Comparison of ENCODE assay signal across 24 cellular contexts in genomic region chr4:167023359-167023925, GRCh38.
DNase-seq lines count a peak whose midpoint lies in the region; ATAC-seq, FAIRE-seq and TF ChIP-seq lines count a peak whose summit lies in the region.
"Had no signal": no experiment of that assay in that cellular context is flagged by ENCODE, and none has a peak within 500 bp of the region (broad histone marks: within the 10 kb centered on the region; RNA-seq: fewer than 3 reads in every experiment).

No MANE protein-coding gene starts in this region.

- no peak; a peak in 1 of 4 replicates for TF ChIP-seq EP300 in GM12878 (IDR thresholded peaks at IDR 0.05; ENCODE audit: borderline replicate concordance in 1 of 2, control insufficient read depth in 1 of 2, low read depth in 2 of 2, low read length in 2 of 2)

- CTCF ChIA-PET in mammary epithelial cell (lab: Charles Lee; ENCODE audit: low non-redundant PET), result no interaction called here
- CTCF ChIA-PET in MCF 10A (lab: Yijun Ruan, JAX), result interaction anchor here (0.6 to 2.3 kb wide), 11 partner anchors 8 to 1130 kb away, joined by 3 to 40 read pairs (median 5); no protein-coding TSS in a partner anchor
- CTCF ChIA-PET in GM12878 (lab: Yijun Ruan, JAX), result interaction anchor here (0.8 to 2.6 kb wide), 17 partner anchors 8 to 1130 kb away, joined by 3 to 25 read pairs (median 4); no protein-coding TSS in a partner anchor

- POLR2A ChIA-PET in MCF 10A (lab: Yijun Ruan, JAX) (no interaction called here), GM12878 (lab: Charles Lee) (no interaction called here)

- FAIRE-seq in GM12878 (lab: Jason Lieb, UNC), result no peak
- FAIRE-seq: G401.6, H54 had no signal

- no peaks in the 10 kb centered on the region for H3K36me3 Mint-ChIP-seq in MCF 10A (ENCODE audit: insufficient read depth, unreplicated experiment)
- H3K36me3 Mint-ChIP-seq: CD8-positive, alpha-beta T cell had no signal

- in situ Hi-C loops in mammary epithelial cell (cut with MboI; ENCODE audit: low sequenced_read_pairs in 2 of 2) (loop anchor here (25.0 kb wide), 3 partner anchors 264 to 861 kb away; no protein-coding TSS in a partner anchor), GM12878 (cut with MboI) (loop anchor here (5.0 to 25.0 kb wide), 4 partner anchors 264 to 1051 kb away; no protein-coding TSS in a partner anchor), brain microvascular endothelial cell (cut with HindIII; ENCODE audit: low pct_ligation_motif_present, low sequenced_read_pairs) (no loop called here)

- H3K36me3 ChIP-seq in mammary epithelial cell (ENCODE audit: insufficient read depth, low read length) (no peaks in the 10 kb centered on the region), GM12878 (ENCODE audit: control insufficient read depth in 2 of 2, insufficient read depth in 2 of 2, low read length in 1 of 2) (no peaks in the 10 kb centered on the region), brain microvascular endothelial cell (replicated peaks) (no peaks in the 10 kb centered on the region)

- H3K9ac ChIP-seq in mammary epithelial cell (ENCODE audit: insufficient read depth, low read length) (no peak overlapping the region), GM12878 (ENCODE audit: control insufficient read depth, insufficient read depth, low read length) (no peak overlapping the region)

- SMC1A ChIA-PET in GM12878 (lab: Charles Lee; ENCODE audit: uncharacterized antibody, unreplicated experiment), result interaction anchor here (0.7 to 5.4 kb wide), 8 partner anchors 11 to 862 kb away, joined by 3 to 32 read pairs (median 4); partner anchors contain the start of gene SPOCK3

- H3K9me3 ChIP-seq in mammary epithelial cell (replicated peaks; ENCODE audit: insufficient read depth, low read length) (no peaks in the 10 kb centered on the region), GM12878 (replicated peaks; ENCODE audit: control insufficient read depth, insufficient read depth, low read length) (no peaks in the 10 kb centered on the region)

- H3K79me2 ChIP-seq in mammary epithelial cell (ENCODE audit: insufficient read depth, low read length), result no peaks in the 10 kb centered on the region
- no peaks in the 10 kb centered on the region for H3K79me2 ChIP-seq in GM12878 (ENCODE audit: control insufficient read depth, insufficient read depth, low read length)

- BruUV-seq in mammary epithelial cell (replicated peaks; lab: Mats Ljungman, UMichigan), result TSS peak; percentile 95
- no TSS peak for BruUV-seq in MCF 10A (replicated peaks; lab: Mats Ljungman, UMichigan)
- BruUV-seq in GM12878 (replicated peaks; lab: Mats Ljungman, UMichigan), result no TSS peak

- H3K4me1 ChIP-seq in mammary epithelial cell (ENCODE audit: insufficient read depth, low read length), result no peaks in the 10 kb centered on the region
- H3K4me1 ChIP-seq in GM12878 (ENCODE audit: control insufficient read depth, insufficient read depth, low read length), result no peaks in the 10 kb centered on the region

- no peaks in the 10 kb centered on the region for H3K27me3 Mint-ChIP-seq in MCF 10A (ENCODE audit: insufficient read depth, unreplicated experiment)

- peak; percentile 24 for DNase-seq in mammary epithelial cell
- DNase-seq in MCF 10A (ENCODE audit: unreplicated experiment), result no peak
- peak; percentile 3 for DNase-seq in GM12878 (ENCODE audit: low read depth, low spot score)
- peak; percentile 23 for DNase-seq in kidney tubule cell (ENCODE audit: low spot score)
- no peak for DNase-seq in DMS53 treated with DMSO at 0.1 percent for 48 hours (lab: John Stamatoyannopoulos, UW; ENCODE audit: unreplicated experiment)
- no peak for DNase-seq in cerebellar cortex (ENCODE audit: low spot score)
- no peak for DNase-seq in brain microvascular endothelial cell
- DNase-seq: AML-193; C1 segment of cervical spinal cord; CD8-positive, alpha-beta T cell; DMS153; KG1; NCI-H1105 treated with DMSO at 0.1 percent for 48 hours; NCI-H1694; NCI-H2081; NCI-H2171; NCI-H345; NCI-H524 treated with DMSO at 0.1 percent for 48 hours; NCI-H82; Right ventricle myocardium superior had no signal

- RAD21 ChIA-PET in GM12878 (lab: Charles Lee; ENCODE audit: unreplicated experiment), result interaction anchor here (1.3 to 2.3 kb wide), 5 partner anchors 29 to 599 kb away, joined by 3 to 13 read pairs (median 4); partner anchors contain the start of gene SPOCK3

- H3K4me3 ChIP-seq in mammary epithelial cell (replicated peaks in 1 of 3; ENCODE audit: insufficient read depth in 1 of 3, low read depth in 2 of 3, low read length in 3 of 3) (no peak overlapping the region), GM12878 (no peak overlapping the region), brain microvascular endothelial cell (ENCODE audit: low read depth, low read length) (no peak overlapping the region)

- no peak overlapping the region for H3K4me3 Mint-ChIP-seq in MCF 10A (ENCODE audit: unreplicated experiment)
- H3K4me3 Mint-ChIP-seq: CD8-positive, alpha-beta T cell had no signal

- peaks cover 5% of the 10 kb centered on the region for H3K4me1 Mint-ChIP-seq in MCF 10A (ENCODE audit: insufficient read depth, unreplicated experiment)

- no peak for TF ChIP-seq POLR2A in GM12878 (IDR thresholded peaks at IDR 0.05; ENCODE audit: low read depth, low read length)

- peak overlapping the region; percentile 30 for H3K4me2 ChIP-seq in mammary epithelial cell (ENCODE audit: insufficient read depth, low read depth, low read length)
- H3K4me2 ChIP-seq in GM12878 (ENCODE audit: control insufficient read depth, insufficient read depth), result peak overlapping the region; percentile 26; the same call in 1 of the 2 replicates

- ATAC-seq in GM12878 (peak; percentile 65), GM18873 (IDR thresholded peaks at IDR 0.05; ENCODE audit: low FRiP score, unreplicated experiment) (no peak)
- ATAC-seq: CD8-positive, alpha-beta T cell had no signal

- H3K27ac ChIP-seq in mammary epithelial cell (ENCODE audit: insufficient read depth, low read depth, low read length), result no peak overlapping the region
- H3K27ac ChIP-seq in GM12878 (ENCODE audit: control insufficient read depth, insufficient read depth), result no peak overlapping the region
- H3K27ac ChIP-seq in brain microvascular endothelial cell, result no peak overlapping the region
- H3K27ac ChIP-seq: 22Rv1 had no signal

- no peaks in the 10 kb centered on the region for H4K20me1 ChIP-seq in mammary epithelial cell (ENCODE audit: insufficient read depth, low read length)
- no peaks in the 10 kb centered on the region for H4K20me1 ChIP-seq in GM12878 (ENCODE audit: control insufficient read depth, insufficient read depth)

- H3K27me3 ChIP-seq in mammary epithelial cell (ENCODE audit: insufficient read depth, low read length) (no peaks in the 10 kb centered on the region), GM12878 (replicated peaks in 1 of 2; ENCODE audit: control insufficient read depth in 2 of 2, insufficient read depth in 2 of 2, low read length in 1 of 2) (no peaks in the 10 kb centered on the region), brain microvascular endothelial cell (replicated peaks) (no peaks in the 10 kb centered on the region)

- H3K27ac Mint-ChIP-seq in MCF 10A (ENCODE audit: low read depth, unreplicated experiment), result no peak overlapping the region
- H3K27ac Mint-ChIP-seq: CD8-positive, alpha-beta T cell had no signal

- 23% methylated on average over 4 of the region's 4 CpGs for whole genome bisulfite sequencing in mammary epithelial cell (ENCODE audit: low coverage, missing lambda C conversion rate)
- 10% methylated on average over 4 of the region's 4 CpGs for WGBS in GM12878 (ENCODE audit: insufficient coverage, insufficient replicate concordance, low lambda C conversion rate, missing lambda C conversion rate)

- H3K9me3 Mint-ChIP-seq in MCF 10A (ENCODE audit: unreplicated experiment), result no peaks in the 10 kb centered on the region
- H3K9me3 Mint-ChIP-seq: CD8-positive, alpha-beta T cell had no signal

- dilution Hi-C loops in mammary epithelial cell (cut with HindIII; ENCODE audit: low sequenced_read_pairs), result loop anchor here (25.0 kb wide), 1 partner anchor 264 kb away; no protein-coding TSS in a partner anchor

- H2AFZ ChIP-seq in mammary epithelial cell (ENCODE audit: low read depth, low read length) (peak overlapping the region; percentile 82), GM12878 (ENCODE audit: control insufficient read depth, low read depth, low read length) (peak overlapping the region; percentile 10)

- intact Hi-C loops in mammary epithelial cell (cut with micrococcal nuclease) (no loop called here), MCF 10A (cut with micrococcal nuclease) (loop anchor here (5.0 kb wide), 3 partner anchors 856 to 1129 kb away; no protein-coding TSS in a partner anchor), GM12878 (cut with micrococcal nuclease; ENCODE audit: unreplicated experiment) (loop anchor here (5.0 kb wide), 4 partner anchors 79 to 1129 kb away; partner anchors contain the start of gene SPOCK3)

- TF ChIP-seq CTCF in mammary epithelial cell (conservative IDR thresholded peaks at IDR 0.05 in 1 of 2, IDR thresholded peaks at IDR 0.05 in 1 of 2; ENCODE audit: extremely low read depth in 1 of 2, insufficient read depth in 1 of 2, low read depth in 1 of 2, low read length in 2 of 2) (no peak), MCF 10A (IDR thresholded peaks at IDR 0.05; ENCODE audit: unreplicated experiment) (no peak), GM12878 (IDR thresholded peaks at IDR 0.05 in 2 of 3, conservative IDR thresholded peaks at IDR 0.05 in 1 of 3; ENCODE audit: control insufficient read depth in 2 of 3, extremely low read depth in 1 of 3, insufficient read depth in 1 of 3, low read depth in 3 of 3, low read length in 3 of 3) (no peak), brain microvascular endothelial cell (IDR thresholded peaks at IDR 0.05; ENCODE audit: low read depth, low read length, missing control alignments) (no peak)

- TF ChIP-seq RAD21 in GM12878 (IDR thresholded peaks at IDR 0.05; ENCODE audit: insufficient read depth, low read depth, low read length), result no peak

TF ChIP-seq in GM12878, 131 proteins besides CTCF, POLR2A, EP300 and RAD21 (continues in another document):
- TF ChIP-seq, protein P1, sequence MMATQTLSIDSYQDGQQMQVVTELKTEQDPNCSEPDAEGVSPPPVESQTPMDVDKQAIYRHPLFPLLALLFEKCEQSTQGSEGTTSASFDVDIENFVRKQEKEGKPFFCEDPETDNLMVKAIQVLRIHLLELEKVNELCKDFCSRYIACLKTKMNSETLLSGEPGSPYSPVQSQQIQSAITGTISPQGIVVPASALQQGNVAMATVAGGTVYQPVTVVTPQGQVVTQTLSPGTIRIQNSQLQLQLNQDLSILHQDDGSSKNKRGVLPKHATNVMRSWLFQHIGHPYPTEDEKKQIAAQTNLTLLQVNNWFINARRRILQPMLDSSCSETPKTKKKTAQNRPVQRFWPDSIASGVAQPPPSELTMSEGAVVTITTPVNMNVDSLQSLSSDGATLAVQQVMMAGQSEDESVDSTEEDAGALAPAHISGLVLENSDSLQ (IDR thresholded peaks at IDR 0.05), result no peak

Comparison
In these comparisons a context has a peak if more than half of its experiments do, and no peak if none do; other contexts are left out.
1. DNase-seq: peak in mammary epithelial cell (single experiment), GM12878 (single experiment) and kidney tubule cell (single experiment); none in MCF 10A (single experiment), DMS53 treated with DMSO at 0.1 percent for 48 hours (single experiment), cerebellar cortex (single experiment) and brain microvascular endothelial cell (single experiment).